In the genomic region with DNA sequence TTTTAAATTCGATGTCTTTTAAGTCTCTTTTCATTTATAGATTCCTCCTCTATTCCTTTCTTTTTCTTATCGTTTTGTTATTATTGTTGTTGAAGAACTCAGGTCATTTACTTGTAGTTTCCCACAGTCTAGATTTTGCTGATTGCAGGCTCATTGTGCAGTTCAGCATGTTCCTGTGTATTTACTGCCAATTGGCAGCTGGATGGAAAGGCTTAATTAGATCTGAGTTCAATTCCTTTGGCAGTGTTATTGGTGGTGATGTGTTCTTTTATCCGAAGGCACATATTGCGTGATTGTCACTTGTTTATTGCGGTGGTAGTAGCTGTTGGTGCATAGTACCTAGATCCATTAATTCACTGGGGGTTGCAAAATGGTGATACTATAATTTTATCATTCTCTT, we compare ENCODE assay signal across 36 cellular contexts.
"Had no signal": no experiment of that assay in that cellular context is flagged by ENCODE, and none has a peak within 500 bp of the region (broad histone marks: within the 10 kb centered on the region; RNA-seq: fewer than 3 reads in every experiment).

No MANE protein-coding gene starts in this region.

- H3K4me2 ChIP-seq: PC-9 had no signal

- H3K4me1 Mint-ChIP-seq: activated B cell treated with CpG ODN at 0.5 μM for 24 hours; activated CD4-positive, alpha-beta memory T cell treated with anti-CD3 and anti-CD28 coated beads, Interleukin-2, amount 10 ng/mL, durations not matched to agents 7 days and 5 days; central memory CD8-positive, alpha-beta T cell had no signal

- H3K27ac Mint-ChIP-seq: activated B cell treated with CpG ODN at 0.5 μM for 24 hours; activated CD4-positive, alpha-beta memory T cell treated with anti-CD3 and anti-CD28 coated beads, Interleukin-2, amount 10 ng/mL, durations not matched to agents 7 days and 5 days; activated naive CD8-positive, alpha-beta T cell treated with anti-CD3 and anti-CD28 coated beads for 36 hours; activated T-helper 17 cell treated with anti-CD3 and anti-CD28 coated beads, Interleukin-2, amount 50 U/mL, for 72 hours had no signal

- ATAC-seq: activated T-cell treated with anti-CD3 and anti-CD28 coated beads, Interleukin-2, amount 50 U/mL, for 72 hours; activated T-helper 17 cell treated with anti-CD3 and anti-CD28 coated beads, Interleukin-2, amount 50 U/mL, for 72 hours; Right ventricle myocardium inferior had no signal

- H3K27me3 ChIP-seq: cardiac muscle cell, MG63 had no signal

- H3K4me3 Mint-ChIP-seq: activated B cell treated with CpG ODN at 0.5 μM for 24 hours; activated CD4-positive, alpha-beta memory T cell treated with anti-CD3 and anti-CD28 coated beads, Interleukin-2, amount 10 ng/mL, durations not matched to agents 7 days and 5 days; activated naive CD8-positive, alpha-beta T cell treated with anti-CD3 and anti-CD28 coated beads for 36 hours; activated T-cell treated with anti-CD3 and anti-CD28 coated beads, Interleukin-2, amount 50 U/mL, for 72 hours; activated T-helper 17 cell treated with anti-CD3 and anti-CD28 coated beads, Interleukin-2, amount 50 U/mL, for 72 hours; central memory CD8-positive, alpha-beta T cell had no signal

- H2AFZ ChIP-seq: PC-9 had no signal

- H3K4me3 ChIP-seq: cardiac muscle cell, MG63, PC-9 had no signal

- H3K9me3 Mint-ChIP-seq: activated B cell treated with CpG ODN at 0.5 μM for 24 hours; activated CD4-positive, alpha-beta memory T cell treated with anti-CD3 and anti-CD28 coated beads, Interleukin-2, amount 10 ng/mL, durations not matched to agents 7 days and 5 days; activated naive CD8-positive, alpha-beta T cell treated with anti-CD3 and anti-CD28 coated beads for 36 hours; activated T-cell treated with anti-CD3 and anti-CD28 coated beads, Interleukin-2, amount 50 U/mL, for 72 hours; activated T-helper 17 cell treated with anti-CD3 and anti-CD28 coated beads, Interleukin-2, amount 50 U/mL, for 72 hours; central memory CD8-positive, alpha-beta T cell had no signal

- H3K27ac ChIP-seq: cardiac muscle cell, PC-9, RWPE1, VCaP had no signal

- H3K36me3 ChIP-seq: cardiac muscle cell had no signal

- H3K27me3 Mint-ChIP-seq: activated B cell treated with CpG ODN at 0.5 μM for 24 hours; activated CD4-positive, alpha-beta memory T cell treated with anti-CD3 and anti-CD28 coated beads, Interleukin-2, amount 10 ng/mL, durations not matched to agents 7 days and 5 days; activated naive CD8-positive, alpha-beta T cell treated with anti-CD3 and anti-CD28 coated beads for 36 hours; activated T-helper 17 cell treated with anti-CD3 and anti-CD28 coated beads, Interleukin-2, amount 50 U/mL, for 72 hours; central memory CD8-positive, alpha-beta T cell had no signal

- DNase-seq: activated B cell treated with CpG ODN at 0.5 μM for 24 hours; activated CD4-positive, alpha-beta memory T cell treated with anti-CD3 and anti-CD28 coated beads, Interleukin-2, amount 10 ng/mL, durations not matched to agents 7 days and 5 days; activated CD4-positive, alpha-beta T cell treated with anti-CD3 and anti-CD28 coated beads for 4 hours; activated CD4-positive, alpha-beta T cell treated with anti-CD3 and anti-CD28 coated beads, Interleukin-2, amount 50 U/mL, for 1 hour; activated CD4-positive, CD25-positive, alpha-beta regulatory T cell treated with anti-CD3 and anti-CD28 coated beads, Interleukin-2, amount 50 U/mL, for 72 hours; activated effector memory CD4-positive, alpha-beta T cell treated with anti-CD3 and anti-CD28 coated beads, Interleukin-2, amount 50 U/mL, for 16 hours; activated naive CD4-positive, alpha-beta T cell; activated naive CD4-positive, alpha-beta T cell treated with anti-CD3 and anti-CD28 coated beads, Interleukin-2, amount 50 U/mL, for 16 hours; activated naive CD8-positive, alpha-beta T cell treated with anti-CD3 and anti-CD28 coated beads for 36 hours; activated T-cell treated with anti-CD3 and anti-CD28 coated beads, Interleukin-2, amount 50 U/mL, for 1 hour; activated T-cell treated with anti-CD3 and anti-CD28 coated beads, Interleukin-2, amount 50 U/mL, for 72 hours; amniotic stem cell; aorta; Karpas-422; KBM-7; MG63; NCI-H1048; NCI-H1105 treated with DMSO at 0.1 percent for 48 hours; NCI-H1436; NCI-H187; NCI-H2029 treated with DMSO at 0.1 percent for 48 hours; NCI-H2107; NCI-H2171; NCI-H2227 treated with DMSO at 0.1 percent for 48 hours; NCI-H524 treated with DMSO at 0.1 percent for 48 hours; PC-9; SW 1271; T-helper 1 cell; T-helper 2 cell; T-helper 9 cell had no signal
